14 cellular contexts compared by ENCODE assay signal in genomic region chr1:162670928-162671663, GRCh38. TPM values are rescaled to one million over a fixed set of nuclear protein-coding genes. Genes with fewer than 3 reads are reported as not detected.
DNase-seq lines count a peak whose midpoint lies in the region; ATAC-seq and TF ChIP-seq lines count a peak whose summit lies in the region.
"Had no signal": no experiment of that assay in that cellular context is flagged by ENCODE, and none has a peak within 500 bp of the region (broad histone marks: within the 10 kb centered on the region; RNA-seq: fewer than 3 reads in every experiment).

No MANE protein-coding gene starts in this region.

- peaks cover 0 to 4% (median 0%) of the 10 kb centered on the region in 7 donors for H3K9me3 Mint-ChIP-seq in CD14-positive monocyte
- H3K9me3 Mint-ChIP-seq: activated naive CD4-positive, alpha-beta T cell treated with anti-CD3 and anti-CD28 coated beads, Interleukin-2, amount 50 U/mL, for 72 hours had no signal

- H3K27me3 Mint-ChIP-seq in CD14-positive monocyte (ENCODE audit: low read depth in 3 of 3): peaks cover 0 to 5% (median 3%) of the 10 kb centered on the region in 3 donors
- H3K27me3 Mint-ChIP-seq: progenitor cell of endocrine pancreas had no signal

- H3K36me3 ChIP-seq in A673 (ENCODE audit: insufficient read depth, low read length, poor library complexity, severe bottlenecking) (peaks cover 4% of the 10 kb centered on the region), RWPE2 (ENCODE audit: low read depth) (no peaks in the 10 kb centered on the region), neuronal stem cell (replicated peaks in 1 of 2; ENCODE audit: control insufficient read depth in 2 of 2, insufficient read depth in 2 of 2, low read length in 2 of 2) (no peaks in the 10 kb centered on the region)

- H2BK12ac ChIP-seq in neuronal stem cell (ENCODE audit: low read length): no peak overlapping the region

- no peak overlapping the region for H2BK15ac ChIP-seq in neuronal stem cell (ENCODE audit: low read length)

- H4K91ac ChIP-seq in neuronal stem cell (ENCODE audit: low read depth, low read length, poor library complexity): no peak overlapping the region

- TF ChIP-seq CTCF in A673 (conservative IDR thresholded peaks at IDR 0.05; ENCODE audit: low read depth, low read length): no peak
- no peak for TF ChIP-seq CTCF in RWPE2 (IDR thresholded peaks at IDR 0.05; ENCODE audit: poor library complexity, severe bottlenecking)
- no peak for TF ChIP-seq CTCF in fibroblast of mammary gland (conservative IDR thresholded peaks at IDR 0.05; ENCODE audit: control insufficient read depth, insufficient read depth, low read depth, low read length)
- TF ChIP-seq CTCF in CD14-positive monocyte (IDR thresholded peaks at IDR 0.05): no peak

- no peak overlapping the region for H4K8ac ChIP-seq in neuronal stem cell (ENCODE audit: low read depth, low read length)

- H3K9me3 ChIP-seq in A673 (ENCODE audit: low read depth, low read length, poor library complexity, severe bottlenecking) (no peaks in the 10 kb centered on the region), RWPE2 (ENCODE audit: severe bottlenecking) (no peaks in the 10 kb centered on the region), neuronal stem cell (replicated peaks in 1 of 2; ENCODE audit: control insufficient read depth in 2 of 2, insufficient read depth in 1 of 2, low read depth in 1 of 2, low read length in 2 of 2) (no peaks in the 10 kb centered on the region)

- H3K4ac ChIP-seq in neuronal stem cell (ENCODE audit: low read length): no peak overlapping the region

- no TSS peak for BruUV-seq in A673 (replicated peaks; lab: Mats Ljungman, UMichigan)

- WGBS in neuronal stem cell (ENCODE audit: extremely low coverage in 2 of 2, insufficient read length in 2 of 2, insufficient replicate concordance in 1 of 2), 2 donors: no CpG with 5 or more reads among the region's 8 CpGs

- peaks cover 92% of the 10 kb centered on the region for H3K4me1 ChIP-seq in A673 (ENCODE audit: insufficient read depth, low read length, poor library complexity, severe bottlenecking)
- no peaks in the 10 kb centered on the region for H3K4me1 ChIP-seq in RWPE2 (ENCODE audit: insufficient read depth, poor library complexity, severe bottlenecking)
- H3K4me1 ChIP-seq in neuronal stem cell (ENCODE audit: control insufficient read depth in 2 of 2, insufficient read depth in 1 of 2, low read depth in 1 of 2, low read length in 2 of 2): no peaks in the 10 kb centered on the region

- H3K4me3 ChIP-seq in A673 (ENCODE audit: low read depth, low read length, poor library complexity, severe bottlenecking) (no peak overlapping the region), RWPE2 (ENCODE audit: severe bottlenecking) (no peak overlapping the region), fibroblast of mammary gland (ENCODE audit: control insufficient read depth, low read depth, low read length) (no peak overlapping the region), neuronal stem cell (ENCODE audit: low read length in 2 of 2) (no peak overlapping the region)

- H3K27ac Mint-ChIP-seq in CD14-positive monocyte: no peak overlapping the region
- H3K27ac Mint-ChIP-seq: activated naive CD4-positive, alpha-beta T cell treated with anti-CD3 and anti-CD28 coated beads, Interleukin-2, amount 50 U/mL, for 72 hours; B cell; progenitor cell of endocrine pancreas had no signal

- no peak overlapping the region for H2BK5ac ChIP-seq in neuronal stem cell (ENCODE audit: low read length)

- no peak overlapping the region for H3K4me2 ChIP-seq in neuronal stem cell (ENCODE audit: insufficient read depth, low read length, poor library complexity, severe bottlenecking)

- peak; percentile 77 for ATAC-seq in RWPE2 (ENCODE audit: low read depth)
- ATAC-seq: activated naive CD4-positive, alpha-beta T cell treated with anti-CD3 and anti-CD28 coated beads, Interleukin-2, amount 50 U/mL, for 72 hours; left colon had no signal

- POLR2A ChIA-PET in A673 (lab: Charles Lee; ENCODE audit: low non-redundant PET): no interaction called here

- H2AK5ac ChIP-seq in neuronal stem cell (ENCODE audit: low read depth, low read length): no peak overlapping the region

- H3K4me3 Mint-ChIP-seq in CD14-positive monocyte: no peak overlapping the region
- H3K4me3 Mint-ChIP-seq: B cell had no signal

- H2BK120ac ChIP-seq in neuronal stem cell (ENCODE audit: low read depth, low read length): no peak overlapping the region

- DNase-seq in A673 (ENCODE audit: low spot score): no peak
- no peak for DNase-seq in RWPE2 (ENCODE audit: low spot score)
- peak; percentile 96 for DNase-seq in fibroblast of mammary gland (ENCODE audit: low read depth)
- no peak for DNase-seq in neuronal stem cell (ENCODE audit: low spot score)
- DNase-seq in stimulated activated CD4-positive, alpha-beta T cell treated with anti-CD3 and anti-CD28 coated beads, Interleukin-12 subunit alpha, Interleukin-12 subunit beta, amount 100 ng/mL, for 4 hours: no peak
- no peak for DNase-seq in NCI-H187 treated with DMSO at 0.1 percent for 48 hours (lab: John Stamatoyannopoulos, UW)
- DNase-seq in CD14-positive monocyte (ENCODE audit: low spot score): no peak
- DNase-seq in MV-4-11 (lab: John Stamatoyannopoulos, UW): no peak
- DNase-seq: activated CD4-positive, alpha-beta T cell treated with anti-CD3 and anti-CD28 coated beads, Interleukin-2, amount 50 U/mL, for 1 hour; left colon; NCI-H69 had no signal

- no peaks in the 10 kb centered on the region for H3K79me1 ChIP-seq in neuronal stem cell (ENCODE audit: low read depth, low read length)

- intact Hi-C loops in A673 (cut with micrococcal nuclease; ENCODE audit: unreplicated experiment): no loop called here
- intact Hi-C loops in CD14-positive monocyte (cut with micrococcal nuclease): no loop called here

- H2AFZ ChIP-seq in neuronal stem cell (ENCODE audit: low read length): no peak overlapping the region

- H3K14ac ChIP-seq in neuronal stem cell (ENCODE audit: low read length): no peak overlapping the region

- no peak overlapping the region for H3K18ac ChIP-seq in neuronal stem cell (ENCODE audit: low read length)

- no peaks in the 10 kb centered on the region for H3K4me1 Mint-ChIP-seq in CD14-positive monocyte
- H3K4me1 Mint-ChIP-seq: B cell had no signal

- H3K9ac ChIP-seq in neuronal stem cell (ENCODE audit: low read depth, low read length, poor library complexity): no peak overlapping the region

- H3K36me3 Mint-ChIP-seq in CD14-positive monocyte: no peaks in the 10 kb centered on the region
- H3K36me3 Mint-ChIP-seq: activated naive CD4-positive, alpha-beta T cell treated with anti-CD3 and anti-CD28 coated beads, Interleukin-2, amount 50 U/mL, for 72 hours had no signal

- CTCF ChIA-PET in A673 (lab: Charles Lee): no interaction called here

- H3K23ac ChIP-seq in neuronal stem cell (ENCODE audit: low read depth, low read length, poor library complexity): peak overlapping the region; percentile 28

- no peaks in the 10 kb centered on the region for H3K27me3 ChIP-seq in A673 (replicated peaks; ENCODE audit: insufficient read depth, low read depth, low read length, poor library complexity)
- H3K27me3 ChIP-seq in RWPE2 (ENCODE audit: insufficient read depth, poor library complexity, severe bottlenecking): no peaks in the 10 kb centered on the region
- no peaks in the 10 kb centered on the region for H3K27me3 ChIP-seq in neuronal stem cell (ENCODE audit: control insufficient read depth in 3 of 3, insufficient read depth in 3 of 3, low read depth in 1 of 3, low read length in 3 of 3)

- H3K27ac ChIP-seq in A673 (ENCODE audit: low read depth, low read length, poor library complexity, severe bottlenecking): peak overlapping the region; percentile 56
- no peak overlapping the region for H3K27ac ChIP-seq in RWPE2 (ENCODE audit: poor library complexity, severe bottlenecking)
- H3K27ac ChIP-seq in neuronal stem cell (replicated peaks; ENCODE audit: low read length): no peak overlapping the region

RNA-seq across cellular contexts. Expression of gene DDR2, which starts 38.8 kb away (rescaled TPM):
- 121 and 145 TPM in 2 replicates for total RNA-seq in A673 (2021)
- polyA plus RNA-seq in neuronal stem cell (2013, experiment 1 of 2): 0.74 TPM
- polyA plus RNA-seq in neuronal stem cell (2013, experiment 2 of 2): 0.78 TPM
- not detected for polyA plus RNA-seq in CD14-positive monocyte
